ENCODE assay signal across 8 cellular contexts in genomic region chr1:102434421-102434820, GRCh38.
DNase-seq lines count a peak whose midpoint lies in the region; ATAC-seq lines count a peak whose summit lies in the region.

No MANE protein-coding gene starts in this region.

- in situ Hi-C loops in SK-MEL-5 (cut with HindIII; ENCODE audit: low pct_unique_long_range_greater_than_20kb, low sequenced_read_pairs) = no loop called here

- peak; percentile 1 to 16 for DNase-seq in NCI-H2081 (lab: John Stamatoyannopoulos, UW)
- no peak for DNase-seq in NCI-H2081 treated with DMSO at 0.1 percent for 48 hours (lab: John Stamatoyannopoulos, UW)
- peak; percentile 84 for DNase-seq in SK-MEL-5 (ENCODE audit: low read depth, low spot score)
- peak; percentile 9 to 19 for DNase-seq in lung microvascular endothelial cell (ENCODE audit: low read depth in 2 of 2)
- no peak for DNase-seq in NCI-H1436 (lab: John Stamatoyannopoulos, UW)
- DNase-seq in SIG-M5 treated with dmso at 0.1 percent for 504 hours (lab: John Stamatoyannopoulos, UW; ENCODE audit: unreplicated experiment) = no peak

- ATAC-seq in HG02759 (IDR thresholded peaks at IDR 0.05; ENCODE audit: unreplicated experiment) (peak; percentile 67), GM18520 (IDR thresholded peaks at IDR 0.05; ENCODE audit: unreplicated experiment) (no peak)

Comparison
In these comparisons a context has a peak if more than half of its experiments do, and no peak if none do; other contexts are left out.
1. DNase-seq: peak in NCI-H2081 (2 of 2), SK-MEL-5 (single experiment) and lung microvascular endothelial cell (2 of 2); none in NCI-H2081 treated with DMSO at 0.1 percent for 48 hours (single experiment), NCI-H1436 (single experiment) and SIG-M5 treated with dmso at 0.1 percent for 504 hours (single experiment).